ENCODE assay signal across 1 cellular context in the genomic region with DNA sequence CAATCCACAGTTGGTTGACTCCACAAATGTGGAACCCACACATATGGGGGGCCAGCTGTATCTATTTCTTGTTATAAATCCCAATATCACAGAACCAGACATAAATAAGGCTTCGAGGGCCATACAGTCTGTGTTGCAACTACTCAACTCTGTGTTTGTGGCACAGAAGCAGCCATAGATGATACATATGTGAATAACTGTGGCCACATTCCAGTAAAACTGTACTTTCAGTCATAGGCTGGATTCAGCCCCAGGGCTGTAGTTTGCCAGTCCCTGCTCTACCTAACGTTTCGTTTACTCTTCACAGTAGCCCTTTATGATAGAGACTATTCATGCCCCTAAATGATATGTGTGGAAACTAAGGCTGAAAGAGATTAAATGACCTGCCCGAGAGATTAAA.
TF ChIP-seq lines count a peak whose summit lies in the region.

No MANE protein-coding gene starts in this region.

TF ChIP-seq in IMR-90, 13 proteins besides CTCF, POLR2A, EP300 and RAD21:
- TF ChIP-seq NFE2L2 (IDR thresholded peaks at IDR 0.05; ENCODE audit: low read depth, low read length) (no peak), RFX5 (IDR thresholded peaks at IDR 0.05; ENCODE audit: low read depth, low read length) (no peak), CEBPB (IDR thresholded peaks at IDR 0.05; ENCODE audit: low read depth, low read length) (peak; percentile 64; the same call in 1 of the 2 replicates)
